Comparison of ENCODE assay signal across 14 cellular contexts in the genomic region with DNA sequence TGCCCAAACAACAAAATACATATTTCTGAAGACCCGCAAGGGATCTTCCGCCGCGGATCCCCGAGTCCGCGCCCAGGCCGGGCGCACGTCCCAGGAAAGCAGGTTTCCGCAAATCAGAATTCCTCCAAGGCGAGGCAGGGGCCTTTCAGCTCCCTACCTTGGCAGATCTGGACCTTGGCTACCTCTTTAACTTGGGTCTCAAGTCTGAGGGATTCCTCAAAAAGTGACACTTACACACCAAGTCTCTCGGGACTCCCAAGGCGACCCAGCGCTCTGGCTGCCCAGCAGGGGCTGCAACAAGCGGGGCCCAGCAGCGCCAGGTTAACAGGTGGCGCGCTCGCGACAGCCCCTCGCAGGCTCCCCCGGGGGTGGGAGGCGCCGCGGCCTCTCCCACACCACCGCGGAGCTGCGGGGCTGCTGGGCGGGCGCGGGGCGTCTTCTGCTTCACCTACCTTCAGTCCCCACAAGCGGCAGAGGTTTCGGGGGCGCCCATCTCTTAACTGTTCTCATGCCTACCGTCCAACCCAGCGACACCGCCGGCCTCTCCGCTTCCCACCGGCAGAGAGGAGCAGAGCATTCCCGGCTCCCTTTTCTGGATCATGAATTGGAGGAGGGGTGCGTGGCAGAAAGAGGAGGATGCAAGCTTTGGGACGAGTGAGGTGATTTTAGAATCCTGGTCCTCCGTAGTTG. TPM values are rescaled to one million over a fixed set of nuclear protein-coding genes. Genes with fewer than 3 reads are reported as not detected.
DNase-seq lines count a peak whose midpoint lies in the region; ATAC-seq and TF ChIP-seq lines count a peak whose summit lies in the region.
"Had no signal": no experiment of that assay in that cellular context is flagged by ENCODE, and none has a peak within 500 bp of the region (broad histone marks: within the 10 kb centered on the region; RNA-seq: fewer than 3 reads in every experiment).

No MANE protein-coding gene starts in this region.

- CTCF ChIA-PET in mammary epithelial cell (lab: Charles Lee; ENCODE audit: low non-redundant PET) = no interaction called here

- 8% methylated on average over 21 of the region's 46 CpGs for WGBS in mammary epithelial cell (ENCODE audit: low coverage, missing lambda C conversion rate)

- H3K79me2 ChIP-seq in ACC112 (ENCODE audit: control insufficient read depth, insufficient read depth, low read length, unreplicated experiment) = no peaks in the 10 kb centered on the region
- H3K79me2 ChIP-seq in mammary epithelial cell (ENCODE audit: insufficient read depth, low read length) = no peaks in the 10 kb centered on the region

- no TSS peak for BruUV-seq in mammary epithelial cell (replicated peaks; lab: Mats Ljungman, UMichigan)

- DNase-seq in GM03348 (ENCODE audit: low spot score) (peak; percentile 54), mammary epithelial cell (no peak), naive B cell (no peak), DMS153 (lab: John Stamatoyannopoulos, UW) (no peak), HAP-1 (ENCODE audit: low spot score in 2 of 2) (no peak)
- DNase-seq: activated T-cell treated with anti-CD3 and anti-CD28 coated beads for 4 hours, KBM-7 had no signal

- peaks cover 2% of the 10 kb centered on the region for H3K9me3 ChIP-seq in mammary epithelial cell (replicated peaks; ENCODE audit: insufficient read depth, low read length)
- H3K9me3 ChIP-seq in HAP-1 = no peaks in the 10 kb centered on the region; the same call in 1 of the 2 replicates
- H3K9me3 ChIP-seq: transverse colon had no signal

- H3K9me3 Mint-ChIP-seq in naive B cell = peaks cover 0 to 72% (median 35%) of the 10 kb centered on the region in 7 donors

- H3K9ac ChIP-seq in mammary epithelial cell (ENCODE audit: insufficient read depth, low read length) = no peak overlapping the region

- peaks cover 65 to 94% (median 75%) of the 10 kb centered on the region in 3 donors for H3K27me3 Mint-ChIP-seq in naive B cell

- H3K36me3 Mint-ChIP-seq in naive B cell = peaks cover 8 to 12% of the 10 kb centered on the region in 2 donors

- H3K36me3 ChIP-seq in ACC112 (ENCODE audit: insufficient read depth, low read length) (no peaks in the 10 kb centered on the region), mammary epithelial cell (ENCODE audit: insufficient read depth, low read length) (no peaks in the 10 kb centered on the region), HAP-1 (replicated peaks) (no peaks in the 10 kb centered on the region)
- H3K36me3 ChIP-seq: transverse colon had no signal

- H3K4me3 ChIP-seq in ACC112 (ENCODE audit: low read depth, low read length) (peak overlapping the region; percentile 72), mammary epithelial cell (replicated peaks in 1 of 3; ENCODE audit: insufficient read depth in 1 of 3, low read depth in 2 of 3, low read length in 3 of 3) (no peak overlapping the region), HAP-1 (no peak overlapping the region)

- H4K20me1 ChIP-seq in mammary epithelial cell (ENCODE audit: insufficient read depth, low read length) = no peaks in the 10 kb centered on the region

- peaks cover 0 to 38% (median 21%) of the 10 kb centered on the region in 3 donors for H3K4me1 Mint-ChIP-seq in naive B cell

- H3K4me1 ChIP-seq in ACC112 (ENCODE audit: control insufficient read depth, insufficient read depth, low read length, unreplicated experiment) = no peaks in the 10 kb centered on the region
- H3K4me1 ChIP-seq in mammary epithelial cell (ENCODE audit: insufficient read depth, low read length) = peaks cover 11% of the 10 kb centered on the region
- no peaks in the 10 kb centered on the region for H3K4me1 ChIP-seq in HAP-1

- no peak for TF ChIP-seq CTCF in mammary epithelial cell (conservative IDR thresholded peaks at IDR 0.05 in 1 of 2, IDR thresholded peaks at IDR 0.05 in 1 of 2; ENCODE audit: extremely low read depth in 1 of 2, insufficient read depth in 1 of 2, low read depth in 1 of 2, low read length in 2 of 2)

- peak overlapping the region in 5 of 8 donors; percentile 20 to 66 (median 53) for H3K4me3 Mint-ChIP-seq in naive B cell

- ATAC-seq in naive B cell (ENCODE audit: low read depth in 2 of 2) = no peak
- ATAC-seq in GM19035 (IDR thresholded peaks at IDR 0.05; ENCODE audit: unreplicated experiment) = no peak
- ATAC-seq in GM18519 (IDR thresholded peaks at IDR 0.05; ENCODE audit: low FRiP score, unreplicated experiment) = no peak
- ATAC-seq: Panc1 had no signal

- peak overlapping the region in 4 of 6 donors; percentile 33 to 94 (median 66) for H3K27ac Mint-ChIP-seq in naive B cell

- H3K27ac ChIP-seq in ACC112 (ENCODE audit: low read depth, low read length) = no peak overlapping the region
- no peak overlapping the region for H3K27ac ChIP-seq in mammary epithelial cell (ENCODE audit: insufficient read depth, low read depth, low read length)
- H3K27ac ChIP-seq: transverse colon had no signal

- H3K27me3 ChIP-seq in ACC112 (ENCODE audit: insufficient read depth, low read length) = peaks cover 100% of the 10 kb centered on the region
- peaks cover 88% of the 10 kb centered on the region for H3K27me3 ChIP-seq in mammary epithelial cell (ENCODE audit: insufficient read depth, low read length)
- H3K27me3 ChIP-seq in HAP-1 (ENCODE audit: low read depth) = no peaks in the 10 kb centered on the region

- dilution Hi-C loops in mammary epithelial cell (cut with HindIII; ENCODE audit: low sequenced_read_pairs) = loop anchor here (25.0 kb wide), 1 partner anchor 352 kb away; no protein-coding TSS in a partner anchor

- intact Hi-C loops in mammary epithelial cell (cut with micrococcal nuclease) = loop anchor here (5.0 kb wide), 1 partner anchor 117 kb away; no protein-coding TSS in a partner anchor

- H2AFZ ChIP-seq in ACC112 (ENCODE audit: low read length, unreplicated experiment) (peak overlapping the region; percentile 51), mammary epithelial cell (ENCODE audit: low read depth, low read length) (no peak overlapping the region)

- peak overlapping the region; percentile 66 for H3K4me2 ChIP-seq in mammary epithelial cell (ENCODE audit: insufficient read depth, low read depth, low read length)

- in situ Hi-C loops in mammary epithelial cell (cut with MboI; ENCODE audit: low sequenced_read_pairs in 2 of 2) = no loop called here
- in situ Hi-C loops in HAP-1 (cut with MboI; ENCODE audit: low sequenced_read_pairs) = no loop called here

RNA-seq across cellular contexts. Expression of a gene that starts 0.4 kb away (rescaled TPM):
- total RNA-seq in mammary epithelial cell = under 1 TPM in 1 of 2 donors, not detected in 1; under 0.01 TPM
- not detected for polyA plus RNA-seq in mammary epithelial cell
- not detected for polyA minus RNA-seq in mammary epithelial cell
- polyA plus RNA-seq in naive B cell (ENCODE audit: low read depth in 6 of 6) = not detected
- total RNA-seq: dermis microvascular lymphatic vessel endothelial cell, left cardiac atrium, transverse colon had no signal
